ENCODE assay signal across 8 cellular contexts in the genomic region with DNA sequence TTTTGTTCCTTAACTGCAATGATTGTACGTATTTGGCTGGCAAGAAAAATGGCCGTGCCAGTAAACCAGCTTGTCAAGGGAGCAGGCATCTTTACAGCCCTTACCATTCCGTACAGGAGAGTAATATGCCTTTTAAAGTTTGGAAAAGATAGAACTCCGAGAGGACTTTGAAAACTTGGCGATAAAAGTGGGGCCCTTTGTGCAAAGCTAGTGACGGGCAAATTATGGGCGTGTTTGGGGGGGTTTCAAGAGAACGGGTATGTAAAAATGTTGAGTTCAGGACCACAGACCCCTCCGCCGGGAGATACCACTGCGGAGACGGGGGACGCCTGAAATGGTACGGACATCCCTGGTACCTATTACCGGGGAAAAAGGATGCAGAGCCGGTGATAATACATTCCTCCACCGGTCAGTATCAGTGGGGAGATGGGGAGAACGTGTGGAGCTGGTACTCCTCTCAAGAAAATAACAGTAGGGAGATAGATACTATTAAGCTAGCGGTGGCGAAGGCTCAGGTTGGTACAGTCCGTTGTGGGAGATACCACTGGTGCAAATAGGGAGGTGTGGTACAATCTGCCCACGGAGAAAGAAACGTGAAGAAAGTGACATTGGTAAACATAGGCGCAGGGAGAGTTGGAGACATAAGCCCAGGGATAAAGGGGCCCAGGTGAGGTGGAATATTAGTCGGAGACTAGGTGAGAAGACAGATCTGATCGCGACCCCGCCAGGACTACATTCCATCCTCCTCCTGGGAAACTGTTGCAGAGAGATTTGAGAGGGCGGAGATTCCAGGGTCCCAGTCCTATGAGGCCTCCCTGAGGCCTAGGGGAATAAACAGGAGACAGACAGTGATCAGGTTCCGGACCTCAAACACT. TPM values are rescaled to one million over a fixed set of nuclear protein-coding genes. Genes with fewer than 3 reads are reported as not detected.
DNase-seq lines count a peak whose midpoint lies in the region; ATAC-seq, FAIRE-seq and TF ChIP-seq lines count a peak whose summit lies in the region.

No MANE protein-coding gene starts in this region.

- peak overlapping the region; percentile 65 for H3K4me3 ChIP-seq in CD8-positive, alpha-beta T cell (ENCODE audit: low read depth, low read length)
- H3K4me3 ChIP-seq in astrocyte (ENCODE audit: insufficient read depth, low read depth, low read length) (peak overlapping the region; percentile 91), right cardiac atrium (ENCODE audit: low read length) (peak overlapping the region; percentile 93), prostate gland (peak overlapping the region; percentile 31 to 39)

- peaks cover 6% of the 10 kb centered on the region for H3K36me3 Mint-ChIP-seq in CD8-positive, alpha-beta T cell
- H3K36me3 Mint-ChIP-seq in astrocyte (ENCODE audit: low read depth, unreplicated experiment) = no peaks in the 10 kb centered on the region

- no peaks in the 10 kb centered on the region for H3K9me3 ChIP-seq in CD8-positive, alpha-beta T cell (ENCODE audit: low read length)
- H3K9me3 ChIP-seq in astrocyte (ENCODE audit: insufficient read depth, low read depth, low read length) (no peaks in the 10 kb centered on the region), right cardiac atrium (ENCODE audit: control insufficient read depth, low read length) (no peaks in the 10 kb centered on the region), prostate gland (no peaks in the 10 kb centered on the region)

- H3K9me3 Mint-ChIP-seq in CD8-positive, alpha-beta T cell = no peaks in the 10 kb centered on the region
- H3K9me3 Mint-ChIP-seq in astrocyte (ENCODE audit: unreplicated experiment) = no peaks in the 10 kb centered on the region

- CTCF ChIA-PET in CD8-positive, alpha-beta T cell (lab: Charles Lee) = interaction anchor here (1.0 kb wide), 1 partner anchor 62 kb away, joined by 3 read pairs; no protein-coding TSS in a partner anchor

- peak overlapping the region; percentile 97 for H2AFZ ChIP-seq in astrocyte (ENCODE audit: low read depth, low read length)

- peak overlapping the region; percentile 98 for H3K27ac Mint-ChIP-seq in CD8-positive, alpha-beta T cell
- H3K27ac Mint-ChIP-seq in astrocyte (ENCODE audit: unreplicated experiment) = peak overlapping the region; percentile 100

- peak; percentile 64 for ATAC-seq in CD8-positive, alpha-beta T cell
- ATAC-seq in GM21786 (IDR thresholded peaks at IDR 0.05; ENCODE audit: unreplicated experiment) (peak; percentile 54), right cardiac atrium (peak; percentile 90 to 93)

- TF ChIP-seq POLR2A in prostate gland (IDR thresholded peaks at IDR 0.05) = no peak

- intact Hi-C loops in CD8-positive, alpha-beta T cell (cut with DNase I, micrococcal nuclease) = loop anchor here (5.0 to 10.0 kb wide), 4 partner anchors 364 to 656 kb away; partner anchors contain the start of genes ARAF (in 1 of the 2), UXT (in 1 of the 2) and ZNF41 (in 1 of the 2)
- intact Hi-C loops in right cardiac atrium (cut with DNase I) = loop anchor here in 2 of 4 donors (10.0 kb wide), 2 partner anchors 186 to 366 kb away; partner anchors contain the start of genes ELK1 (in 1 of the 2), UXT (in 1 of the 2) and ZNF81 (in 1 of the 2)
- intact Hi-C loops in prostate gland (cut with DNase I) = no loop called here

- no peaks in the 10 kb centered on the region for H3K79me2 ChIP-seq in astrocyte (ENCODE audit: insufficient read depth, low read length)

- no peaks in the 10 kb centered on the region for H3K27me3 ChIP-seq in CD8-positive, alpha-beta T cell (ENCODE audit: insufficient read depth, low read length)
- no peaks in the 10 kb centered on the region for H3K27me3 ChIP-seq in astrocyte (ENCODE audit: insufficient read depth, low read length)
- no peaks in the 10 kb centered on the region for H3K27me3 ChIP-seq in right cardiac atrium (ENCODE audit: control insufficient read depth, insufficient read depth)
- H3K27me3 ChIP-seq in prostate gland (replicated peaks; ENCODE audit: insufficient read depth) = no peaks in the 10 kb centered on the region

- H3K36me3 ChIP-seq in CD8-positive, alpha-beta T cell (ENCODE audit: insufficient read depth, low read length) = no peaks in the 10 kb centered on the region
- H3K36me3 ChIP-seq in astrocyte (ENCODE audit: insufficient read depth, low read length) (no peaks in the 10 kb centered on the region), prostate gland (no peaks in the 10 kb centered on the region)

- FAIRE-seq in astrocyte (lab: Jason Lieb, UNC) = peak; percentile 86

- peak; percentile 51 to 88 (median 75) for DNase-seq in CD8-positive, alpha-beta T cell
- peak; percentile 80 for DNase-seq in NCI-H146 (lab: John Stamatoyannopoulos, UW)
- DNase-seq in T-helper 2 cell = peak; percentile 26 to 74 (median 52)
- DNase-seq in astrocyte (ENCODE audit: low read depth) = peak; percentile 81
- DNase-seq in right cardiac atrium = peak; percentile 80 to 93 (median 91)
- DNase-seq in prostate gland (ENCODE audit: low spot score) = peak; percentile 50
- peak; percentile 75 for DNase-seq in ureter (ENCODE audit: low spot score)

- H4K20me1 ChIP-seq in astrocyte (ENCODE audit: insufficient read depth, low read length) = no peaks in the 10 kb centered on the region

- H3K27me3 Mint-ChIP-seq in CD8-positive, alpha-beta T cell (ENCODE audit: low read depth) = no peaks in the 10 kb centered on the region
- no peaks in the 10 kb centered on the region for H3K27me3 Mint-ChIP-seq in astrocyte (ENCODE audit: low read depth, unreplicated experiment)

- POLR2A ChIA-PET in CD8-positive, alpha-beta T cell (lab: Charles Lee) = interaction anchor here (0.6 to 1.4 kb wide), 2 partner anchors 184 to 631 kb away, joined by 3 to 5 read pairs; partner anchors contain the start of gene ZNF81

- peaks cover 15% of the 10 kb centered on the region for H3K4me1 Mint-ChIP-seq in CD8-positive, alpha-beta T cell (ENCODE audit: low read depth)
- H3K4me1 Mint-ChIP-seq in astrocyte (ENCODE audit: low read depth, unreplicated experiment) = peaks cover 3% of the 10 kb centered on the region

- H3K4me2 ChIP-seq in astrocyte (ENCODE audit: low read length) = peak overlapping the region; percentile 94

- under 1% methylated on average over 30 of the region's 30 CpGs for WGBS in right cardiac atrium
- WGBS in prostate gland = under 1% methylated on average over 30 of the region's 30 CpGs

- peaks cover 3% of the 10 kb centered on the region for H3K4me1 ChIP-seq in CD8-positive, alpha-beta T cell (ENCODE audit: insufficient read depth, low read length)
- peaks cover 2% of the 10 kb centered on the region for H3K4me1 ChIP-seq in astrocyte (ENCODE audit: insufficient read depth, low read length)
- H3K4me1 ChIP-seq in right cardiac atrium (ENCODE audit: control insufficient read depth, insufficient read depth, low read length) = no peaks in the 10 kb centered on the region
- H3K4me1 ChIP-seq in prostate gland (replicated peaks) = no peaks in the 10 kb centered on the region

- no peak for TF ChIP-seq CTCF in CD8-positive, alpha-beta T cell (IDR thresholded peaks at IDR 0.05)
- TF ChIP-seq CTCF in astrocyte (IDR thresholded peaks at IDR 0.05; ENCODE audit: insufficient read depth, low read depth, low read length) (no peak), prostate gland (IDR thresholded peaks at IDR 0.05) (no peak)

- peak overlapping the region; percentile 73 for H3K27ac ChIP-seq in CD8-positive, alpha-beta T cell (ENCODE audit: low read depth, low read length)
- H3K27ac ChIP-seq in astrocyte (ENCODE audit: low read depth, low read length) = peak overlapping the region; percentile 99
- peak overlapping the region; percentile 100 for H3K27ac ChIP-seq in right cardiac atrium (ENCODE audit: low read length)
- H3K27ac ChIP-seq in prostate gland = peak overlapping the region; percentile 84 to 87

- peak overlapping the region; percentile 95 for H3K4me3 Mint-ChIP-seq in CD8-positive, alpha-beta T cell
- peak overlapping the region; percentile 87 for H3K4me3 Mint-ChIP-seq in astrocyte (ENCODE audit: unreplicated experiment)

- peak overlapping the region; percentile 100 for H3K9ac ChIP-seq in astrocyte (ENCODE audit: low read length)

RNA-seq across cellular contexts. Expression of gene SPACA5, which starts 14.5 kb away (rescaled TPM):
- total RNA-seq in CD8-positive, alpha-beta T cell = not detected
- total RNA-seq in astrocyte (not detected in 2 replicates), right cardiac atrium (not detected), prostate gland (not detected), ureter (not detected)
- not detected for polyA plus RNA-seq in right cardiac atrium

RNA-seq across cellular contexts. Expression of gene ZNF182, which starts 17.5 kb away (rescaled TPM):
- total RNA-seq in CD8-positive, alpha-beta T cell = 1 to 10 TPM; 5.0 to 5.3 TPM
- total RNA-seq in astrocyte = 4.4 and 4.5 TPM in 2 replicates
- 1 to 10 TPM; 2.7 to 4.4 (median 3.6) TPM for total RNA-seq in right cardiac atrium
- 1.9 TPM for polyA plus RNA-seq in right cardiac atrium
- 1 to 10 TPM; 5.6 to 6.5 TPM for total RNA-seq in prostate gland
- total RNA-seq in ureter = 7.0 TPM

RNA-seq across cellular contexts. Expression of gene ZNF630, which starts 50.2 kb away (rescaled TPM):
- total RNA-seq in CD8-positive, alpha-beta T cell = 1 to 10 TPM; 1.1 to 1.4 TPM
- total RNA-seq in astrocyte = 1.3 and 1.8 TPM in 2 replicates
- total RNA-seq in right cardiac atrium = 1 to 10 TPM; 2.7 to 3.7 (median 3.0) TPM
- 2.3 TPM for polyA plus RNA-seq in right cardiac atrium
- 1 to 10 TPM; 5.2 to 5.6 TPM for total RNA-seq in prostate gland
- 5.4 TPM for total RNA-seq in ureter

Comparison
In these comparisons a context has a peak if more than half of its experiments do, and no peak if none do; other contexts are left out.
1. Peak in every context shown above with its lines: DNase-seq, ATAC-seq, H3K4me3 ChIP-seq and H3K27ac ChIP-seq.
2. H3K4me3 ChIP-seq: peak in every context shown above with its lines; median percentile 93 in right cardiac atrium; 91 in astrocyte; 65 in CD8-positive, alpha-beta T cell; 35 in prostate gland.